In genomic region chr19:37127999-37128820, GRCh38 we compare ENCODE assay signal across 23 cellular contexts. TPM values are rescaled to one million over a fixed set of nuclear protein-coding genes. Genes with fewer than 3 reads are reported as not detected.
DNase-seq lines count a peak whose midpoint lies in the region; ATAC-seq, FAIRE-seq and TF ChIP-seq lines count a peak whose summit lies in the region.
"Had no signal": no experiment of that assay in that cellular context is flagged by ENCODE, and none has a peak within 500 bp of the region (broad histone marks: within the 10 kb centered on the region; RNA-seq: fewer than 3 reads in every experiment).

No MANE protein-coding gene starts in this region.

- DNase-seq in K562 (ENCODE audit: extremely low read depth in 1 of 4, low spot score in 3 of 4): no peak
- DNase-seq in NCI-H69 (lab: John Stamatoyannopoulos, UW): no peak
- no peak for DNase-seq in foreskin keratinocyte
- DNase-seq: activated CD4-positive, alpha-beta T cell treated with anti-CD3 and anti-CD28 coated beads for 48 hours; body of pancreas; CD4-positive, alpha-beta T cell; DMS79 treated with DMSO at 0.1 percent for 48 hours; HCEC 1CT; head of caudate nucleus; left ventricle myocardium superior; NCI-H1436; NCI-H2171; NCI-H526 treated with DMSO at 0.1 percent for 48 hours; nucleus accumbens; retina; SIG-M5 had no signal

- no peaks in the 10 kb centered on the region for H3K79me2 ChIP-seq in K562 (ENCODE audit: control insufficient read depth, insufficient read depth, low read length)

- H3K9me1 ChIP-seq in K562 (ENCODE audit: control insufficient read depth, insufficient read depth, low read length): no peaks in the 10 kb centered on the region

- H3K4me2 ChIP-seq in BLaER1: no peak overlapping the region
- H3K4me2 ChIP-seq in K562 (ENCODE audit: insufficient read depth, low read length): no peak overlapping the region

- in situ Hi-C loops in K562 (cut with MboI): no loop called here

- TF ChIP-seq POLR2A in K562 (conservative IDR thresholded peaks at IDR 0.05): no peak
- no peak for TF ChIP-seq POLR2A in GM18505 (IDR thresholded peaks at IDR 0.05; ENCODE audit: borderline replicate concordance, extremely low read depth, insufficient read depth, insufficient read length)

- H3K27me3 ChIP-seq in BLaER1 (no peaks in the 10 kb centered on the region), K562 (ENCODE audit: control insufficient read depth in 2 of 2, insufficient read depth in 2 of 2, low read length in 2 of 2) (no peaks in the 10 kb centered on the region), muscle layer of duodenum (ENCODE audit: low read depth, low read length) (no peaks in the 10 kb centered on the region), foreskin keratinocyte (no peaks in the 10 kb centered on the region)
- H3K27me3 ChIP-seq: body of pancreas had no signal

- H3K27ac ChIP-seq in BLaER1 (no peak overlapping the region), HEK293 (ENCODE audit: extremely low read depth, low read depth, low read length) (no peak overlapping the region), K562 (ENCODE audit: extremely low read depth, low read depth, low read length) (no peak overlapping the region), muscle layer of duodenum (ENCODE audit: low read length) (no peak overlapping the region), foreskin keratinocyte (no peak overlapping the region)
- H3K27ac ChIP-seq: body of pancreas had no signal

- H4K20me1 ChIP-seq in BLaER1 (no peaks in the 10 kb centered on the region), K562 (replicated peaks; ENCODE audit: control insufficient read depth, insufficient read depth, low read length) (no peaks in the 10 kb centered on the region)

- no peak for ATAC-seq in K562
- no peak for ATAC-seq in foreskin keratinocyte
- ATAC-seq in GM18505 (IDR thresholded peaks at IDR 0.05; ENCODE audit: unreplicated experiment): no peak
- ATAC-seq in HG03520 (IDR thresholded peaks at IDR 0.05; ENCODE audit: unreplicated experiment): no peak
- ATAC-seq: activated T-helper 17 cell treated with anti-CD3 and anti-CD28 coated beads, Interleukin-2, amount 50 U/mL, for 72 hours; body of pancreas; left ventricle myocardium superior had no signal

- CTCF ChIA-PET in HEK293 (lab: Yijun Ruan, JAX) (interaction anchor here (0.6 to 1.3 kb wide), 3 partner anchors 98 to 325 kb away, joined by 3 read pairs; no protein-coding TSS in a partner anchor), K562 (lab: Yijun Ruan, JAX; ENCODE audit: low intra/inter-chr PET ratio) (no interaction called here)

- TF ChIP-seq RAD21 in K562 (CRISPR knock-in tag; conservative IDR thresholded peaks at IDR 0.05 in 1 of 2, IDR thresholded peaks at IDR 0.05 in 1 of 2): no peak

- BruUV-seq in K562 (replicated peaks; lab: Mats Ljungman, UMichigan): TSS peak; percentile 39

- H3K4me3 ChIP-seq in BLaER1 (peak overlapping the region; percentile 41), HEK293 (ENCODE audit: low read depth, low read length) (no peak overlapping the region), K562 (no peak overlapping the region), muscle layer of duodenum (ENCODE audit: low read depth in 1 of 2, low read length in 2 of 2) (peak overlapping the region; percentile 32 to 63)
- H3K4me3 ChIP-seq: body of pancreas had no signal

- TF ChIP-seq EP300 in K562 (IDR thresholded peaks at IDR 0.05; ENCODE audit: low read length): no peak

- H3K4me1 ChIP-seq in BLaER1: no peaks in the 10 kb centered on the region
- H3K4me1 ChIP-seq in HEK293 (ENCODE audit: control insufficient read depth, insufficient read depth, low read length): no peaks in the 10 kb centered on the region
- no peaks in the 10 kb centered on the region for H3K4me1 ChIP-seq in K562 (replicated peaks in 1 of 2; ENCODE audit: control insufficient read depth in 2 of 2, insufficient read depth in 2 of 2, low read length in 2 of 2)
- no peaks in the 10 kb centered on the region for H3K4me1 ChIP-seq in muscle layer of duodenum (ENCODE audit: control insufficient read depth in 1 of 2, insufficient read depth in 2 of 2, low read length in 2 of 2)
- no peaks in the 10 kb centered on the region for H3K4me1 ChIP-seq in foreskin keratinocyte
- H3K4me1 ChIP-seq: body of pancreas had no signal

- FAIRE-seq in K562 (lab: Jason Lieb, UNC): no peak
- FAIRE-seq: endometrium had no signal

- H3K36me3 ChIP-seq in BLaER1 (peaks cover 93% of the 10 kb centered on the region), HEK293 (ENCODE audit: control insufficient read depth in 2 of 2, insufficient read depth in 1 of 2, low read length in 2 of 2) (peaks cover 15 to 28% of the 10 kb centered on the region in 2 experiments; a peak in 2 of 3 replicates), K562 (ENCODE audit: control insufficient read depth, insufficient read depth, low read length) (peaks cover 12% of the 10 kb centered on the region; the same call in 1 of the 3 replicates), muscle layer of duodenum (ENCODE audit: control insufficient read depth in 1 of 2, insufficient read depth in 2 of 2, low read length in 2 of 2) (peaks cover 21 to 94% of the 10 kb centered on the region in 2 donors)

- intact Hi-C loops in K562 (cut with micrococcal nuclease): no loop called here

- POLR2A ChIA-PET in HEK293 (lab: Yijun Ruan, JAX) (no interaction called here), K562 (lab: Yijun Ruan, JAX) (no interaction called here)

- 24% methylated on average over 12 of the region's 12 CpGs for WGBS in K562 (ENCODE audit: insufficient coverage, low coverage, missing lambda C conversion rate)

- no peak overlapping the region for H3K9ac ChIP-seq in BLaER1
- H3K9ac ChIP-seq in K562 (ENCODE audit: insufficient read depth in 1 of 2, low read depth in 2 of 2, low read length in 2 of 2): no peak overlapping the region

- TF ChIP-seq CTCF in HEK293 (tag by site-specific recombination; IDR thresholded peaks at IDR 0.05) (no peak), K562 (IDR thresholded peaks at IDR 0.05 in 2 of 3, conservative IDR thresholded peaks at IDR 0.05 in 1 of 3; ENCODE audit: insufficient read depth in 2 of 3, low read depth in 1 of 3, low read length in 3 of 3) (no peak), foreskin keratinocyte (conservative IDR thresholded peaks at IDR 0.05) (no peak)

- no peak overlapping the region for H2AFZ ChIP-seq in K562 (ENCODE audit: low read depth, low read length)

- peaks cover 100% of the 10 kb centered on the region for H3K9me3 ChIP-seq in BLaER1
- peaks cover 46% of the 10 kb centered on the region for H3K9me3 ChIP-seq in HEK293 (ENCODE audit: control insufficient read depth, insufficient read depth, low read depth, low read length)
- H3K9me3 ChIP-seq in K562 (replicated peaks; ENCODE audit: control insufficient read depth, insufficient read depth, low read depth, low read length): peaks cover 25% of the 10 kb centered on the region
- H3K9me3 ChIP-seq in muscle layer of duodenum (ENCODE audit: control insufficient read depth in 1 of 2, low read length in 2 of 2): peaks cover 92 to 96% of the 10 kb centered on the region in 2 donors

TF ChIP-seq in HEK293, 187 proteins besides CTCF, POLR2A, EP300 and RAD21 (continues in another document):
- TF ChIP-seq GLIS2 (tag by site-specific recombination; IDR thresholded peaks at IDR 0.05) (no peak), ZNF157 (tag by site-specific recombination; IDR thresholded peaks at IDR 0.05) (no peak), ZNF791 (tag by site-specific recombination; IDR thresholded peaks at IDR 0.05) (no peak)

TF ChIP-seq in K562, 482 proteins besides CTCF, POLR2A, EP300 and RAD21 (continues in another document):
- TF ChIP-seq CBX5 (IDR thresholded peaks at IDR 0.05; ENCODE audit: borderline replicate concordance, low read depth) (peak; percentile 10; the same call in 1 of the 2 replicates), ZFPM2 (CRISPR knock-in tag; IDR thresholded peaks at IDR 0.05) (no peak)

RNA-seq across cellular contexts. Expression of gene ZNF585A, which starts 44.3 kb away (rescaled TPM):
- 1.3 and 3.3 TPM in 2 replicates for total RNA-seq in K562 (2011; cell fraction: chromatin; rRNA removed; ENCODE audit: low replicate concordance)
- 0.67 and 1.4 TPM in 2 replicates for total RNA-seq in K562 (2011; cell fraction: nucleolus; rRNA removed)
- total RNA-seq in K562 (2011; cell fraction: nucleoplasm; rRNA removed): 1.8 and 2.7 TPM in 2 replicates
- total RNA-seq in K562 (2014; rRNA removed) (3.0 and 5.6 TPM in 2 replicates), K562 (2014; rRNA removed; fragmentation: Illumina TruSeq; extraction: Trizol) (10.0 and 12.0 TPM in 2 replicates), K562 (2015; rRNA removed; fragmentation: Illumina TruSeq; extraction: Trizol) (5.6 and 6.3 TPM in 2 replicates), K562 (2021) (4.9 and 6.1 TPM in 2 replicates), foreskin keratinocyte (7.2 and 10.0 TPM in 2 replicates)
- polyA plus RNA-seq in K562 (2011; rRNA removed) (6.2 and 6.4 TPM in 2 replicates), K562 (2014; fragmentation: Illumina TruSeq; extraction: Trizol) (7.1 and 8.5 TPM in 2 replicates), K562 (2014; fragmentation: Nextera tagmentation; extraction: Ambion mirVana) (10 to 100 TPM; 29.6 to 31.0 TPM), K562 (2014; rRNA removed) (8.5 and 9.1 TPM in 2 replicates), foreskin keratinocyte (9.4 and 10.0 TPM in 2 replicates)
- polyA plus RNA-seq in K562 (2011; cell fraction: cytosol; rRNA removed): 2.2 and 5.2 TPM in 2 replicates
- polyA plus RNA-seq in K562 (2011; cell fraction: nucleus; rRNA removed): 2.2 and 4.0 TPM in 2 replicates
- polyA plus RNA-seq in K562 (2012): 8.8 and 14.6 TPM in 2 replicates
- polyA minus RNA-seq in K562 (2011; rRNA and poly(A)+ RNA removed): 0.84 and 2.7 TPM in 2 replicates
- polyA minus RNA-seq in K562 (2011; cell fraction: cytosol; rRNA and poly(A)+ RNA removed): 0.19 and 0.46 TPM in 2 replicates
- 0.54 and 2.1 TPM in 2 replicates for polyA minus RNA-seq in K562 (2011; cell fraction: nucleus; rRNA and poly(A)+ RNA removed)

RNA-seq across cellular contexts. Expression of gene ZNF420, which starts 50.0 kb away (rescaled TPM):
- total RNA-seq in K562 (2011; cell fraction: chromatin; rRNA removed; ENCODE audit: low replicate concordance): 6.0 and 12.5 TPM in 2 replicates
- total RNA-seq in K562 (2011; cell fraction: nucleolus; rRNA removed): 6.6 and 7.0 TPM in 2 replicates
- total RNA-seq in K562 (2011; cell fraction: nucleoplasm; rRNA removed): 4.4 and 9.2 TPM in 2 replicates
- total RNA-seq in K562 (2014; rRNA removed): 3.8 and 5.1 TPM in 2 replicates
- 7.2 and 9.0 TPM in 2 replicates for total RNA-seq in K562 (2014; rRNA removed; fragmentation: Illumina TruSeq; extraction: Trizol)
- total RNA-seq in K562 (2015; rRNA removed; fragmentation: Illumina TruSeq; extraction: Trizol): 4.5 and 4.7 TPM in 2 replicates
- 6.7 and 8.5 TPM in 2 replicates for total RNA-seq in K562 (2021)
- 2.0 and 4.3 TPM in 2 replicates for polyA plus RNA-seq in K562 (2011; rRNA removed)
- polyA plus RNA-seq in K562 (2011; cell fraction: cytosol; rRNA removed): 0.58 and 2.2 TPM in 2 replicates
- 1.6 and 1.9 TPM in 2 replicates for polyA plus RNA-seq in K562 (2011; cell fraction: nucleus; rRNA removed)
- polyA plus RNA-seq in K562 (2012): 2.9 and 3.7 TPM in 2 replicates
- polyA plus RNA-seq in K562 (2014; fragmentation: Illumina TruSeq; extraction: Trizol): 5.1 and 5.4 TPM in 2 replicates
- 1 to 10 TPM; 5.8 to 6.0 TPM for polyA plus RNA-seq in K562 (2014; fragmentation: Nextera tagmentation; extraction: Ambion mirVana)
- polyA plus RNA-seq in K562 (2014; rRNA removed): 2.6 and 3.0 TPM in 2 replicates
- 5.4 and 11.6 TPM in 2 replicates for polyA minus RNA-seq in K562 (2011; rRNA and poly(A)+ RNA removed)
- polyA minus RNA-seq in K562 (2011; cell fraction: cytosol; rRNA and poly(A)+ RNA removed): 1.8 and 5.4 TPM in 2 replicates
- 4.4 and 5.9 TPM in 2 replicates for polyA minus RNA-seq in K562 (2011; cell fraction: nucleus; rRNA and poly(A)+ RNA removed)
- total RNA-seq in foreskin keratinocyte: 3.7 and 4.7 TPM in 2 replicates
- 1.4 and 1.7 TPM in 2 replicates for polyA plus RNA-seq in foreskin keratinocyte

Comparison
In these comparisons a context has a peak if more than half of its experiments do, and no peak if none do; other contexts are left out.
1. H3K4me3 ChIP-seq: peak in BLaER1 (single experiment) and muscle layer of duodenum (2 of 2); none in HEK293 (single experiment) and K562 (single experiment).